Comparison of ENCODE assay signal across 11 cellular contexts in the genomic region with DNA sequence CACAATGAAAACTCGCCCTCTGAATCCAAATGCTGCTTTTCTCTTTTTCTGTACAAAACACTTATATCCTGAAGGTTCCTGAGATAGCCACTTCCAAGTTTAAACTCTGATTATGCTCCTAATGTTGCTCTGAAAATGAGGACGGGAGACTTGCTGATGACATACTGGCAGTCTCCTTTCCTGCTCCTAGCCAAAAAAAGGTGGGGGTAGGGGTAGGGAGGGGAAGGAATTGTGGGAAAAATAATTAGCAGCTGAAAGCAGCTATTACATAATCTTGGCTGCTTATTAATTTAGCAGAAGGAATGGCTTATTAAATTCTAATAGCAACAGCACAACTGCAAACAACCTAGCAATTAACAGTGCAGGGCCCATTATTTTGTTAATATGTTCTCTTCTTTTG. TPM values are rescaled to one million over a fixed set of nuclear protein-coding genes. Genes with fewer than 3 reads are reported as not detected.
DNase-seq lines count a peak whose midpoint lies in the region; ATAC-seq and TF ChIP-seq lines count a peak whose summit lies in the region.
"Had no signal": no experiment of that assay in that cellular context is flagged by ENCODE, and none has a peak within 500 bp of the region (broad histone marks: within the 10 kb centered on the region; RNA-seq: fewer than 3 reads in every experiment).

No MANE protein-coding gene starts in this region.

- H3K9me3 ChIP-seq in hepatocyte (ENCODE audit: low read depth): no peaks in the 10 kb centered on the region

- no peak overlapping the region for H3K4me3 ChIP-seq in hepatocyte

- H3K4me1 Mint-ChIP-seq in activated T-cell treated with anti-CD3 and anti-CD28 coated beads, Interleukin-2, amount 50 U/mL, for 72 hours (ENCODE audit: low read depth): peaks cover 23% of the 10 kb centered on the region
- peaks cover 11% of the 10 kb centered on the region for H3K4me1 Mint-ChIP-seq in activated T-cell treated with anti-CD3 and anti-CD28 coated beads, Interleukin-2, amount 50 U/mL, for 4 hours (ENCODE audit: low read depth)
- peaks cover 12% of the 10 kb centered on the region for H3K4me1 Mint-ChIP-seq in stimulated activated naive CD8-positive, alpha-beta T cell treated with anti-CD3 and anti-CD28 coated beads, Interleukin-15, amount 100 ng/mL, for 72 hours

- H4K20me1 ChIP-seq in hepatocyte (ENCODE audit: insufficient read depth, poor library complexity, severe bottlenecking): no peaks in the 10 kb centered on the region

- 69% methylated on average over 2 of the region's 2 CpGs for WGBS in hepatocyte (ENCODE audit: low lambda C conversion rate, missing lambda C conversion rate)

- no peaks in the 10 kb centered on the region for H3K9me2 ChIP-seq in hepatocyte (replicated peaks; ENCODE audit: insufficient read depth)

- H3K79me2 ChIP-seq in hepatocyte: peaks cover 23% of the 10 kb centered on the region

- no peak for TF ChIP-seq CTCF in hepatocyte (IDR thresholded peaks at IDR 0.05; ENCODE audit: poor library complexity)

- ATAC-seq in activated T-cell treated with anti-CD3 and anti-CD28 coated beads, Interleukin-2, amount 50 U/mL, for 72 hours (replicated peaks in 1 of 2): no peak
- no peak for ATAC-seq in activated T-cell treated with anti-CD3 and anti-CD28 coated beads, Interleukin-2, amount 50 U/mL, for 4 hours
- no peak for ATAC-seq in stimulated activated naive CD8-positive, alpha-beta T cell treated with anti-CD3 and anti-CD28 coated beads, Interleukin-15, amount 100 ng/mL, for 72 hours
- no peak for ATAC-seq in GM21619 (IDR thresholded peaks at IDR 0.05; ENCODE audit: unreplicated experiment)
- no peak for ATAC-seq in HG02973 (IDR thresholded peaks at IDR 0.05; ENCODE audit: unreplicated experiment)

- H3K4me1 ChIP-seq in hepatocyte (ENCODE audit: insufficient read depth): peaks cover 6% of the 10 kb centered on the region

- H3K27me3 ChIP-seq in hepatocyte: no peaks in the 10 kb centered on the region

- peak overlapping the region; percentile 92 for H3K4me2 ChIP-seq in hepatocyte

- H3K27me3 Mint-ChIP-seq in activated T-cell treated with anti-CD3 and anti-CD28 coated beads, Interleukin-2, amount 50 U/mL, for 72 hours (ENCODE audit: low read depth): peaks cover 16% of the 10 kb centered on the region
- peaks cover 1% of the 10 kb centered on the region for H3K27me3 Mint-ChIP-seq in activated T-cell treated with anti-CD3 and anti-CD28 coated beads, Interleukin-2, amount 50 U/mL, for 4 hours (ENCODE audit: low read depth)
- no peaks in the 10 kb centered on the region for H3K27me3 Mint-ChIP-seq in stimulated activated naive CD8-positive, alpha-beta T cell treated with anti-CD3 and anti-CD28 coated beads, Interleukin-15, amount 100 ng/mL, for 72 hours

- no peak for DNase-seq in activated T-cell treated with anti-CD3 and anti-CD28 coated beads, Interleukin-2, amount 50 U/mL, for 72 hours
- DNase-seq in activated T-cell treated with anti-CD3 and anti-CD28 coated beads, Interleukin-2, amount 50 U/mL, for 4 hours: no peak
- DNase-seq in NCI-H446 treated with DMSO at 0.1 percent for 48 hours (lab: John Stamatoyannopoulos, UW) (peak; percentile 62), hepatocyte (ENCODE audit: low spot score) (no peak), NCI-H2171 treated with DMSO at 0.1 percent for 48 hours (lab: John Stamatoyannopoulos, UW) (no peak)
- no peak for DNase-seq in stimulated activated naive CD8-positive, alpha-beta T cell treated with anti-CD3 and anti-CD28 coated beads, Interleukin-15, amount 100 ng/mL, for 72 hours
- DNase-seq: effector memory CD4-positive, alpha-beta T cell; stimulated activated CD4-positive, alpha-beta T cell treated with anti-CD3 and anti-CD28 coated beads, Interleukin-4, amount 100 ng/mL, for 4 hours had no signal

- H3K27ac Mint-ChIP-seq in activated T-cell treated with anti-CD3 and anti-CD28 coated beads, Interleukin-2, amount 50 U/mL, for 72 hours: no peak overlapping the region
- H3K27ac Mint-ChIP-seq in stimulated activated naive CD8-positive, alpha-beta T cell treated with anti-CD3 and anti-CD28 coated beads, Interleukin-15, amount 100 ng/mL, for 72 hours: no peak overlapping the region

- H3K4me3 Mint-ChIP-seq in activated T-cell treated with anti-CD3 and anti-CD28 coated beads, Interleukin-2, amount 50 U/mL, for 72 hours: peak overlapping the region; percentile 15 to 46
- no peak overlapping the region for H3K4me3 Mint-ChIP-seq in activated T-cell treated with anti-CD3 and anti-CD28 coated beads, Interleukin-2, amount 50 U/mL, for 4 hours
- peak overlapping the region; percentile 41 for H3K4me3 Mint-ChIP-seq in stimulated activated naive CD8-positive, alpha-beta T cell treated with anti-CD3 and anti-CD28 coated beads, Interleukin-15, amount 100 ng/mL, for 72 hours

- H3K36me3 Mint-ChIP-seq in activated T-cell treated with anti-CD3 and anti-CD28 coated beads, Interleukin-2, amount 50 U/mL, for 72 hours (ENCODE audit: insufficient read depth in 2 of 2): no peaks in the 10 kb centered on the region
- H3K36me3 Mint-ChIP-seq in activated T-cell treated with anti-CD3 and anti-CD28 coated beads, Interleukin-2, amount 50 U/mL, for 4 hours (ENCODE audit: insufficient read depth): peaks cover 1% of the 10 kb centered on the region

- no peak overlapping the region for H2AFZ ChIP-seq in hepatocyte

- H3K36me3 ChIP-seq in hepatocyte (replicated peaks; ENCODE audit: insufficient read depth, low read depth): no peaks in the 10 kb centered on the region

- H3K9me3 Mint-ChIP-seq in activated T-cell treated with anti-CD3 and anti-CD28 coated beads, Interleukin-2, amount 50 U/mL, for 72 hours: no peaks in the 10 kb centered on the region
- no peaks in the 10 kb centered on the region for H3K9me3 Mint-ChIP-seq in activated T-cell treated with anti-CD3 and anti-CD28 coated beads, Interleukin-2, amount 50 U/mL, for 4 hours
- no peaks in the 10 kb centered on the region for H3K9me3 Mint-ChIP-seq in stimulated activated naive CD8-positive, alpha-beta T cell treated with anti-CD3 and anti-CD28 coated beads, Interleukin-15, amount 100 ng/mL, for 72 hours

- H3K27ac ChIP-seq in hepatocyte: no peak overlapping the region
- H3K27ac ChIP-seq: RWPE1 had no signal

RNA-seq across cellular contexts. Expression of gene AP1S2, which starts 2.0 kb away (rescaled TPM):
- total RNA-seq in activated T-cell treated with anti-CD3 and anti-CD28 coated beads, Interleukin-2, amount 50 U/mL, for 72 hours: 10 to 100 TPM; 33.3 to 43.6 TPM
- total RNA-seq in activated T-cell treated with anti-CD3 and anti-CD28 coated beads, Interleukin-2, amount 50 U/mL, for 4 hours: 10 to 100 TPM; 24.0 to 26.4 (median 24.9) TPM
- total RNA-seq in hepatocyte: 64.9 and 69.2 TPM in 2 replicates
- polyA plus RNA-seq in hepatocyte: 29.0 and 36.9 TPM in 2 replicates
